In the genomic region with DNA sequence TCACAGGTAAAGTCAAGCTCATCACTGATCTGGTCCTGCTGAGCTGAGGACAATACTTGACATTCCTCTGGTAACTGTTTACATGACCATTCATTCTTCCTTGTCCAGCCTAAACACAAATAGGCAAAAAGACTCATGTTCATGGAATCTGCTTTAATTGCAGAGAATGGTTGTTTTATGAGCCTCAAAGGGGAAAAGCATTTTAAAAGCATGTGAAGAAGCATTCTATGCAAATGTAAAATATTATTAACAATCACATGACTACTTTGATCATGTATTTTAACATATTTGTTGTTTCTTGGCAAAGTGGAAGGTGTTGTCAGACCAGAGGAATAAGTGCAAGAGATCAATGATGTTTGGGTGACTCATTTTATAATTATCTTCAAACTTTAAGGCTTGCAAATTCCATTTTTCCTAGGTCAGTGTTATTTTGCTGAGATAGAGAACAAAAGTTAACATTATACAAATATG, we compare ENCODE assay signal across 18 cellular contexts.
DNase-seq lines count a peak whose midpoint lies in the region; ATAC-seq, FAIRE-seq and TF ChIP-seq lines count a peak whose summit lies in the region.
"Had no signal": no experiment of that assay in that cellular context is flagged by ENCODE, and none has a peak within 500 bp of the region (broad histone marks: within the 10 kb centered on the region; RNA-seq: fewer than 3 reads in every experiment).

No MANE protein-coding gene starts in this region.

- BruUV-seq in HepG2 (replicated peaks; lab: Mats Ljungman, UMichigan): no TSS peak

- H3K9ac ChIP-seq in HepG2 (ENCODE audit: insufficient read depth, low read depth, low read length): no peak overlapping the region

- no peaks in the 10 kb centered on the region for H3K79me2 ChIP-seq in HepG2 (ENCODE audit: insufficient read depth, low read length)

- H4K20me1 ChIP-seq in HepG2 (ENCODE audit: insufficient read depth, low read length): no peaks in the 10 kb centered on the region

- no peak for FAIRE-seq in HepG2 (lab: Jason Lieb, UNC)

- H3K4me3 ChIP-seq in RWPE2 (ENCODE audit: severe bottlenecking): no peak overlapping the region
- H3K4me3 ChIP-seq in neutrophil (ENCODE audit: low read depth in 1 of 2, low read length in 1 of 2): no peak overlapping the region
- H3K4me3 ChIP-seq in HepG2 (replicated peaks in 1 of 3; ENCODE audit: insufficient read depth in 1 of 3, low read depth in 2 of 3, low read length in 3 of 3): no peak overlapping the region
- H3K4me3 ChIP-seq: heart right ventricle, prostate gland, vagina had no signal

- in situ Hi-C loops in HepG2 (cut with HindIII; ENCODE audit: extremely low pct_ligation_motif_present, low pct_unique_long_range_greater_than_20kb): no loop called here

- H3K9me3 ChIP-seq in RWPE2 (ENCODE audit: severe bottlenecking): no peaks in the 10 kb centered on the region
- H3K9me3 ChIP-seq in neutrophil: no peaks in the 10 kb centered on the region
- no peaks in the 10 kb centered on the region for H3K9me3 ChIP-seq in HepG2 (ENCODE audit: low read length)
- H3K9me3 ChIP-seq: heart right ventricle, prostate gland, vagina had no signal

- H3K36me3 ChIP-seq in RWPE2 (ENCODE audit: low read depth): no peaks in the 10 kb centered on the region
- H3K36me3 ChIP-seq in neutrophil: no peaks in the 10 kb centered on the region
- no peaks in the 10 kb centered on the region for H3K36me3 ChIP-seq in HepG2 (replicated peaks in 1 of 2; ENCODE audit: control insufficient read depth in 1 of 2, insufficient read depth in 2 of 2, low read length in 2 of 2)
- H3K36me3 ChIP-seq: heart right ventricle, prostate gland, vagina had no signal

- no peak overlapping the region for H2AFZ ChIP-seq in HepG2 (ENCODE audit: low read length)

- no peak for TF ChIP-seq POLR2A in HepG2 (IDR thresholded peaks at IDR 0.05; ENCODE audit: insufficient read depth in 1 of 2, low read depth in 2 of 2, low read length in 2 of 2)

- H3K27ac ChIP-seq in RWPE2 (ENCODE audit: poor library complexity, severe bottlenecking) (peak overlapping the region; percentile 6), neutrophil (peak overlapping the region; percentile 44), HepG2 (ENCODE audit: extremely low read length, insufficient read depth, low read length) (no peak overlapping the region)
- H3K27ac ChIP-seq: heart right ventricle, prostate gland, vagina had no signal

- intact Hi-C loops in HepG2 (cut with micrococcal nuclease; ENCODE audit: unreplicated experiment): no loop called here

- TF ChIP-seq CTCF in RWPE2 (IDR thresholded peaks at IDR 0.05; ENCODE audit: poor library complexity, severe bottlenecking): no peak
- no peak for TF ChIP-seq CTCF in neutrophil (IDR thresholded peaks at IDR 0.05)
- no peak for TF ChIP-seq CTCF in HepG2 (CRISPR knock-in tag; IDR thresholded peaks at IDR 0.05)

- TF ChIP-seq RAD21 in HepG2 (CRISPR knock-in tag; IDR thresholded peaks at IDR 0.05): no peak

- POLR2A ChIA-PET in HepG2 (lab: Yijun Ruan, JAX): no interaction called here

- H3K4me1 ChIP-seq in RWPE2 (ENCODE audit: insufficient read depth, poor library complexity, severe bottlenecking): peaks cover 8% of the 10 kb centered on the region
- peaks cover 56% of the 10 kb centered on the region in 2 experiments for H3K4me1 ChIP-seq in neutrophil (ENCODE audit: control insufficient read depth in 1 of 2, insufficient read depth in 1 of 2, low read depth in 1 of 2, low read length in 1 of 2)
- peaks cover 10% of the 10 kb centered on the region for H3K4me1 ChIP-seq in HepG2 (ENCODE audit: insufficient read depth, low read length)
- H3K4me1 ChIP-seq: prostate gland had no signal

- no peaks in the 10 kb centered on the region for H3K27me3 ChIP-seq in RWPE2 (ENCODE audit: insufficient read depth, poor library complexity, severe bottlenecking)
- H3K27me3 ChIP-seq in neutrophil: no peaks in the 10 kb centered on the region
- no peaks in the 10 kb centered on the region for H3K27me3 ChIP-seq in HepG2 (ENCODE audit: control insufficient read depth in 1 of 2, insufficient read depth in 2 of 2, low read length in 2 of 2)
- H3K27me3 ChIP-seq: vagina had no signal

- no peak overlapping the region for H3K4me2 ChIP-seq in HepG2 (ENCODE audit: low read depth, low read length)

- CTCF ChIA-PET in HepG2 (lab: Yijun Ruan, JAX; ENCODE audit: low intra/inter-chr PET ratio, low total read pairs): no interaction called here

- DNase-seq in EL: peak; percentile 83
- DNase-seq in RWPE2 (ENCODE audit: low spot score): no peak
- peak; percentile 63 for DNase-seq in fibroblast of gingiva (ENCODE audit: low read depth)
- no peak for DNase-seq in stimulated activated CD8-positive, alpha-beta memory T cell treated with anti-CD3 and anti-CD28 coated beads, Interleukin-4, amount 100 ng/mL, for 48 hours
- DNase-seq in HepG2 (ENCODE audit: low spot score): no peak
- DNase-seq: CD4-positive, alpha-beta memory T cell; GDM1; heart right ventricle; naive thymus-derived CD8-positive, alpha-beta T cell; NCI-H2081; NCI-H526 treated with DMSO at 0.1 percent for 48 hours had no signal

- TF ChIP-seq EP300 in HepG2 (IDR thresholded peaks at IDR 0.05; ENCODE audit: low read depth in 2 of 2, low read length in 2 of 2): no peak
- no peak for TF ChIP-seq EP300 in HepG2 (CRISPR knock-in tag; IDR thresholded peaks at IDR 0.05; ENCODE audit: borderline replicate concordance)

- ATAC-seq in RWPE2 (ENCODE audit: low read depth) (peak; percentile 52; the same call in 1 of the 3 replicates), GM21529 (IDR thresholded peaks at IDR 0.05; ENCODE audit: unreplicated experiment) (no peak), HepG2 (no peak)
- ATAC-seq: activated CD4-positive, CD25-positive, alpha-beta regulatory T cell treated with anti-CD3 and anti-CD28 coated beads, Interleukin-2, amount 50 U/mL, for 24 hours; activated naive CD4-positive, alpha-beta T cell treated with anti-CD3 and anti-CD28 coated beads, Interleukin-2, amount 50 U/mL, for 72 hours; heart right ventricle; left lobe of liver; naive thymus-derived CD8-positive, alpha-beta T cell had no signal

TF ChIP-seq in HepG2, 621 proteins besides CTCF, POLR2A, EP300 and RAD21:
- no peak for TF ChIP-seq MTA1 (CRISPR knock-in tag; IDR thresholded peaks at IDR 0.05; ENCODE audit: borderline replicate concordance)
- TF ChIP-seq TFDP1 (CRISPR knock-in tag; IDR thresholded peaks at IDR 0.05; ENCODE audit: borderline replicate concordance): no peak
- TF ChIP-seq ZNF569 (CRISPR knock-in tag; IDR thresholded peaks at IDR 0.05; ENCODE audit: borderline replicate concordance): no peak
- TF ChIP-seq ZIK1 (CRISPR knock-in tag; IDR thresholded peaks at IDR 0.05; ENCODE audit: borderline replicate concordance, low read depth): no peak
- TF ChIP-seq ZSCAN9 (CRISPR knock-in tag; IDR thresholded peaks at IDR 0.05; ENCODE audit: borderline replicate concordance): no peak
- no peak for TF ChIP-seq SP4 (CRISPR knock-in tag; IDR thresholded peaks at IDR 0.05)

Comparison
In these comparisons a context has a peak if more than half of its experiments do, and no peak if none do; other contexts are left out.
1. DNase-seq: peak in EL (single experiment) and fibroblast of gingiva (single experiment); none in RWPE2 (single experiment), stimulated activated CD8-positive, alpha-beta memory T cell treated with anti-CD3 and anti-CD28 coated beads, Interleukin-4, amount 100 ng/mL, for 48 hours (single experiment) and HepG2 (single experiment).